In the genomic region with DNA sequence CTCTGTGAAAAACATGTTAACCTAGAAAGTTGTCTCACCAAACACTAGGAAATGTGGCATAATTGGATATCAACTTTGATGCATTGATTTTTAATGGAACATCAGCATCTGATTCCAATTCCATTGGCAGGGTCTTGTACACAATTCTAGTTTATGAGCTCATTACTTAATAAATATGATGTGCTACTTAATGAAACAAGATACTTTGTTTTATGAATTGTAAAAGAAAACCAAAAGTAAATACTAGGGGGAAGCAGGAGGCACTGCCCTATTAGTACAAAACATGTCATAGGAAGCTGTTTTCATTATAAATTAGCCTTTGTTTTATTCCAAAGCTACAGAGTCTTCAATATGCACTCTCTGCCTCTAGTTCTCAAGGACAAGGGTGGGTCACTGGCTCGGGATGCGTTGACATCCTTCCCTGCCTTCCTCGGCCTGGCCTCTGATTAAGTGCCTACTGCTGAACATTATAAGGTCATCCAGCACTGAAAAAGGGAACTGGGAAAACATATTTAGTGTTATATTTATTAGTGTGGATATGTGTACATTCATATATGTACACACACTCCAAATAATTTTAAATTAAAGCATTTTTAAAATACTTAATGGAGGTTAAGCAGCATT, we compare ENCODE assay signal across 25 cellular contexts.
"Had no signal": no experiment of that assay in that cellular context is flagged by ENCODE, and none has a peak within 500 bp of the region (broad histone marks: within the 10 kb centered on the region; RNA-seq: fewer than 3 reads in every experiment).

No MANE protein-coding gene starts in this region.

- DNase-seq: activated B cell treated with CpG ODN at 0.5 μM for 24 hours; activated CD4-positive, alpha-beta T cell treated with anti-CD3 and anti-CD28 coated beads for 48 hours; activated CD4-positive, alpha-beta T cell treated with anti-CD3 and anti-CD28 coated beads, Interleukin-2, amount 50 U/mL, for 1 hour; activated CD4-positive, alpha-beta T cell treated with anti-CD3 and anti-CD28 coated beads, Interleukin-2, amount 50 U/mL, for 48 hours; activated CD8-positive, alpha-beta memory T cell treated with anti-CD3 and anti-CD28 coated beads for 24 hours; activated CD8-positive, alpha-beta T cell treated with anti-CD3 and anti-CD28 coated beads for 36 hours; activated effector memory CD4-positive, alpha-beta T cell treated with Interleukin-2 at 50 U/mL for 16 hours; activated gamma-delta T cell treated with Interleukin-2 at 50 U/mL for 16 hours; activated naive CD4-positive, alpha-beta T cell treated with anti-CD3 and anti-CD28 coated beads, Interleukin-2, amount 50 U/mL, for 16 hours; activated naive CD4-positive, alpha-beta T cell treated with Interleukin-2 at 50 U/mL for 16 hours; activated T-cell treated with anti-CD3 and anti-CD28 coated beads, Interleukin-2, amount 50 U/mL, for 4 hours; amniotic stem cell; anterior cingulate cortex; brain microvascular endothelial cell; dorsolateral prefrontal cortex; effector memory CD4-positive, alpha-beta T cell; endodermal cell; foreskin fibroblast; head of caudate nucleus; T-helper 9 cell; WERI-Rb-1 had no signal

- H3K27ac ChIP-seq: brain microvascular endothelial cell, coronary artery, dorsolateral prefrontal cortex, WERI-Rb-1 had no signal

- H3K36me3 ChIP-seq: brain microvascular endothelial cell, WERI-Rb-1 had no signal

- ATAC-seq: activated CD4-positive, CD25-positive, alpha-beta regulatory T cell treated with anti-CD3 and anti-CD28 coated beads, Interleukin-2, amount 50 U/mL, for 24 hours; activated CD8-positive, alpha-beta T cell treated with anti-CD3 and anti-CD28 coated beads for 36 hours; activated T-cell treated with anti-CD3 and anti-CD28 coated beads, Interleukin-2, amount 50 U/mL, for 4 hours; activated T-helper 17 cell treated with anti-CD3 and anti-CD28 coated beads, Interleukin-2, amount 50 U/mL, for 72 hours; esophagus mucosa had no signal

- H3K27me3 ChIP-seq: brain microvascular endothelial cell had no signal

- H3K4me3 ChIP-seq: coronary artery, dorsolateral prefrontal cortex had no signal
